In the genomic region with DNA sequence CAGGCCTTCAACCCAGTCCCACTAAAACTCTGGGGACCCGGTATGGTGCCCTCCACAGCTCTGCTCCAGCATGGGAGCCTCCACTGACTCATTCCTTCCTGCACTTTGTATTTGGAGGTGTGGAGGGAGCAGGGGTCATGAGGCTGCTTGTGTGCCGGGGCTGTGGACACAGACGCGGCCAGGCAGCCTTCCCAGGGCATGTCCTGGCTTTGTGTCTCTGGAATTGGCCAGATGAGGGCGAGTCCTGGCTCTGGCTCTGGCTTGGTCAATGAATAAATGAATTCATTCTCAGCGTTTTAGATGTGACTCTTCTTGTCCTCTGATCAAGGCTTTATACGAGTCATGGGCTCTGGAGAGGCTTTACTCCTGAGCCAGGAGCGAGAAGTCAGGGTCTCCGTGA, we compare ENCODE assay signal across 21 cellular contexts. TPM values are rescaled to one million over a fixed set of nuclear protein-coding genes. Genes with fewer than 3 reads are reported as not detected.
"Had no signal": no experiment of that assay in that cellular context is flagged by ENCODE, and none has a peak within 500 bp of the region (broad histone marks: within the 10 kb centered on the region; RNA-seq: fewer than 3 reads in every experiment).

No MANE protein-coding gene starts in this region.

- H3K4me3 ChIP-seq: pancreas, spleen, tibial nerve, uterus had no signal

- DNase-seq: activated CD4-positive, alpha-beta memory T cell treated with anti-CD3 and anti-CD28 coated beads, Interleukin-2, amount 10 ng/mL, durations not matched to agents 7 days and 5 days; activated CD4-positive, alpha-beta T cell treated with anti-CD3 and anti-CD28 coated beads for 48 hours; activated CD4-positive, CD25-positive, alpha-beta regulatory T cell; activated CD8-positive, alpha-beta memory T cell treated with anti-CD3 and anti-CD28 coated beads, Interleukin-2, amount 10 ng/mL, durations not matched to agents 7 days and 5 days; activated naive CD4-positive, alpha-beta T cell treated with anti-CD3 and anti-CD28 coated beads, Interleukin-2, amount 10 ng/mL, durations not matched to agents 7 days and 5 days; foreskin fibroblast; glutamatergic neuron; left ventricle myocardium superior; mesendoderm; naive thymus-derived CD8-positive, alpha-beta T cell; pancreas; spleen; stimulated activated CD8-positive, alpha-beta memory T cell treated with anti-CD3 and anti-CD28 coated beads, Interleukin-4, amount 100 ng/mL, for 48 hours; stimulated activated naive CD4-positive, alpha-beta T cell; T-cell; uterus had no signal

- H3K36me3 ChIP-seq: pancreas, spleen, tibial nerve, uterus had no signal

- ATAC-seq: activated CD8-positive, alpha-beta memory T cell treated with anti-CD3 and anti-CD28 coated beads, Interleukin-2, amount 10 ng/mL, durations not matched to agents 7 days and 5 days; left ventricle myocardium superior; naive thymus-derived CD8-positive, alpha-beta T cell; pancreas; SK-N-SH treated with all-trans-retinoic acid at 6 μM for 48 hours; T-cell had no signal

- H3K27me3 ChIP-seq: pancreas, tibial nerve, uterus had no signal

- H3K4me1 ChIP-seq: pancreas, spleen, tibial nerve, uterus had no signal

- H3K27ac ChIP-seq: pancreas, spleen, tibial nerve, uterus had no signal

- H3K9me3 ChIP-seq: pancreas, uterus had no signal

- FAIRE-seq: astrocyte, bronchial epithelial cell, pancreas had no signal

RNA-seq across cellular contexts. Expression of a gene that starts 19.1 kb away (rescaled TPM):
- total RNA-seq: activated CD4-positive, alpha-beta memory T cell treated with anti-CD3 and anti-CD28 coated beads, Interleukin-2, amount 10 ng/mL, durations not matched to agents 7 days and 5 days; activated CD8-positive, alpha-beta memory T cell treated with anti-CD3 and anti-CD28 coated beads, Interleukin-2, amount 10 ng/mL, durations not matched to agents 7 days and 5 days; chondrocyte had no signal
